Comparison of ENCODE assay signal across 27 cellular contexts in the genomic region with DNA sequence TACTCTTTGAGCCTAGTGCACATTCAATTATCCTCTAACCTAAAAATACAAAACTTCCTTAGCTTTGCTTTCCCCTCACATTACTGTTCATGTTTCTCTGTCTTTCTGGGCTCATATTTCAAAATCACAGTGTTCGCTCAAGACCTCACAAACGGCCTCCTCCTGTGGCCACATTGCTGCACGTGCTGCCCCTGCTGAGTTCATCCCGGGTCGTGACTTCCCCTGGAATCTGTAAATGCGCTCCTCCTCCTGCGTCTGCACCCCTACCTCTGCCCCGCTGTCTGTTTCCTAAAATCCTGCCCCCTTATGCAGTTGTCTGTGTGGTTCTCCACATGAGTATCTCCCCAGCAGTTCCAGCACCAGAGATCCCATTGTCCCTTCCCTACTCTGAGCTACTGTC.
"Had no signal": no experiment of that assay in that cellular context is flagged by ENCODE, and none has a peak within 500 bp of the region (broad histone marks: within the 10 kb centered on the region; RNA-seq: fewer than 3 reads in every experiment).

No MANE protein-coding gene starts in this region.

- H3K4me1 ChIP-seq: esophagus squamous epithelium, gastrocnemius medialis, lower lobe of right lung, prostate gland, right atrium auricular region, stomach, suprapubic skin, tibial nerve had no signal

- DNase-seq: activated CD4-positive, alpha-beta T cell treated with anti-CD3 and anti-CD28 coated beads for 1 hour; activated CD4-positive, alpha-beta T cell treated with anti-CD3 and anti-CD28 coated beads, Interleukin-2, amount 50 U/mL, for 1 hour; activated CD8-positive, alpha-beta T cell treated with anti-CD3 and anti-CD28 coated beads, Interleukin-2, amount 10 ng/mL, durations not matched to agents 7 days and 5 days; activated gamma-delta T cell; activated naive CD4-positive, alpha-beta T cell treated with anti-CD3 and anti-CD28 coated beads, Interleukin-2, amount 50 U/mL, for 16 hours; activated naive CD8-positive, alpha-beta T cell treated with anti-CD3 and anti-CD28 coated beads, Interleukin-2, amount 50 U/mL, for 24 hours; effector memory CD8-positive, alpha-beta T cell; esophagus squamous epithelium; gastrocnemius medialis; head of caudate nucleus; hypothalamus; lower lobe of right lung; mesendoderm; mucosa of descending colon; stimulated activated CD4-positive, alpha-beta T cell treated with anti-CD3 and anti-CD28 coated beads, Interleukin-12 subunit alpha, Interleukin-12 subunit beta, amount 100 ng/mL, for 4 hours; stimulated activated CD4-positive, alpha-beta T cell treated with anti-CD3 and anti-CD28 coated beads, Interleukin-1b, Interleukin-23, amount 100 ng/mL, for 48 hours; stomach had no signal

- ATAC-seq: activated CD8-positive, alpha-beta T cell treated with anti-CD3 and anti-CD28 coated beads, Interleukin-2, amount 10 ng/mL, durations not matched to agents 7 days and 5 days; activated naive CD8-positive, alpha-beta T cell treated with anti-CD3 and anti-CD28 coated beads, Interleukin-2, amount 50 U/mL, for 24 hours; effector memory CD8-positive, alpha-beta T cell; gastrocnemius medialis; left lobe of liver; lower lobe of right lung; mucosa of descending colon; stimulated activated memory B cell treated with anti-CD40 and anti-IgM and Interleukin-4, amounts not matched to agents 10 μg/mL and 1 μg/mL and 100 μg/mL, for 72 hours had no signal

- H3K4me3 Mint-ChIP-seq: activated CD8-positive, alpha-beta T cell treated with anti-CD3 and anti-CD28 coated beads, Interleukin-2, amount 10 ng/mL, durations not matched to agents 7 days and 5 days; activated naive CD8-positive, alpha-beta T cell treated with anti-CD3 and anti-CD28 coated beads, Interleukin-2, amount 50 U/mL, for 24 hours; activated T-helper 1 cell treated with anti-CD3 and anti-CD28 coated beads, Interleukin-12 subunit alpha, Interleukin-12 subunit beta, Interleukin-2, Interleukin-4 antibody, amounts not matched to agents 30 ng/mL and 10 ng/mL and 1 ng/mL, durations not matched to agents 14 hours and 24 hours and 36 hours; dendritic cell treated with granulocyte-macrophage colony-stimulating factor and Interleukin-4, amounts not matched to agents 40 ng/mL and 50 ng/mL, for 4 days; effector memory CD8-positive, alpha-beta T cell; neural crest cell; stimulated activated memory B cell treated with anti-CD40 and anti-IgM and Interleukin-4, amounts not matched to agents 10 μg/mL and 1 μg/mL and 100 μg/mL, for 72 hours had no signal

- H3K9me3 ChIP-seq: esophagus squamous epithelium, gastrocnemius medialis, lower lobe of right lung, mucosa of descending colon, prostate gland, right atrium auricular region, stomach, suprapubic skin, tibial nerve had no signal

- H3K27me3 ChIP-seq: esophagus squamous epithelium, gastrocnemius medialis, right atrium auricular region, stomach, suprapubic skin had no signal

- H3K36me3 Mint-ChIP-seq: stimulated activated memory B cell treated with anti-CD40 and anti-IgM and Interleukin-4, amounts not matched to agents 10 μg/mL and 1 μg/mL and 100 μg/mL, for 72 hours had no signal

- H3K27me3 Mint-ChIP-seq: dendritic cell treated with granulocyte-macrophage colony-stimulating factor and Interleukin-4, amounts not matched to agents 40 ng/mL and 50 ng/mL, for 4 days had no signal

- H3K4me1 Mint-ChIP-seq: activated naive CD8-positive, alpha-beta T cell treated with anti-CD3 and anti-CD28 coated beads, Interleukin-2, amount 50 U/mL, for 24 hours; stimulated activated memory B cell treated with anti-CD40 and anti-IgM and Interleukin-4, amounts not matched to agents 10 μg/mL and 1 μg/mL and 100 μg/mL, for 72 hours had no signal

- H3K27ac Mint-ChIP-seq: activated CD8-positive, alpha-beta T cell treated with anti-CD3 and anti-CD28 coated beads, Interleukin-2, amount 10 ng/mL, durations not matched to agents 7 days and 5 days; activated naive CD8-positive, alpha-beta T cell treated with anti-CD3 and anti-CD28 coated beads, Interleukin-2, amount 50 U/mL, for 24 hours; activated T-helper 1 cell treated with anti-CD3 and anti-CD28 coated beads, Interleukin-12 subunit alpha, Interleukin-12 subunit beta, Interleukin-2, Interleukin-4 antibody, amounts not matched to agents 30 ng/mL and 10 ng/mL and 1 ng/mL, durations not matched to agents 14 hours and 24 hours and 36 hours; dendritic cell treated with granulocyte-macrophage colony-stimulating factor and Interleukin-4, amounts not matched to agents 40 ng/mL and 50 ng/mL, for 4 days; effector memory CD8-positive, alpha-beta T cell; stimulated activated memory B cell treated with anti-CD40 and anti-IgM and Interleukin-4, amounts not matched to agents 10 μg/mL and 1 μg/mL and 100 μg/mL, for 72 hours had no signal

- H3K9me3 Mint-ChIP-seq: activated naive CD8-positive, alpha-beta T cell treated with anti-CD3 and anti-CD28 coated beads, Interleukin-2, amount 50 U/mL, for 24 hours; activated T-helper 1 cell treated with anti-CD3 and anti-CD28 coated beads, Interleukin-12 subunit alpha, Interleukin-12 subunit beta, Interleukin-2, Interleukin-4 antibody, amounts not matched to agents 30 ng/mL and 10 ng/mL and 1 ng/mL, durations not matched to agents 14 hours and 24 hours and 36 hours; dendritic cell treated with granulocyte-macrophage colony-stimulating factor and Interleukin-4, amounts not matched to agents 40 ng/mL and 50 ng/mL, for 4 days had no signal

- H3K27ac ChIP-seq: esophagus squamous epithelium, gastrocnemius medialis, lower lobe of right lung, prostate gland, right atrium auricular region, stomach, suprapubic skin, tibial nerve, VCaP had no signal
